Comparison of ENCODE assay signal across 30 cellular contexts in genomic region chr18:23493654-23494053, GRCh38.
"Had no signal": no experiment of that assay in that cellular context is flagged by ENCODE, and none has a peak within 500 bp of the region (broad histone marks: within the 10 kb centered on the region; RNA-seq: fewer than 3 reads in every experiment).

No MANE protein-coding gene starts in this region.

- H3K27ac Mint-ChIP-seq: activated CD4-positive, alpha-beta memory T cell treated with anti-CD3 and anti-CD28 coated beads, Interleukin-2, amount 10 ng/mL, durations not matched to agents 7 days and 5 days; activated CD4-positive, alpha-beta T cell treated with anti-CD3 and anti-CD28 coated beads, Interleukin-2, amount 10 ng/mL, durations not matched to agents 7 days and 5 days; activated T-cell treated with anti-CD3 and anti-CD28 coated beads, Interleukin-2, amount 50 U/mL, for 24 hours; activated T-helper 17 cell treated with anti-CD3 and anti-CD28 coated beads, Interleukin-2, amount 50 U/mL, for 72 hours; mesothelial cell of epicardium; stimulated activated naive CD8-positive, alpha-beta T cell treated with anti-CD3 and anti-CD28 coated beads, Interleukin-15, Interleukin-2, amounts not matched to agents 100 ng/mL and 50 ng/mL, for 24 hours; T-helper 17 cell; type B pancreatic cell; WTC11 had no signal

- H3K27me3 Mint-ChIP-seq: activated CD4-positive, alpha-beta memory T cell treated with anti-CD3 and anti-CD28 coated beads, Interleukin-2, amount 10 ng/mL, durations not matched to agents 7 days and 5 days; activated CD4-positive, alpha-beta T cell treated with anti-CD3 and anti-CD28 coated beads, Interleukin-2, amount 10 ng/mL, durations not matched to agents 7 days and 5 days; activated T-cell treated with anti-CD3 and anti-CD28 coated beads, Interleukin-2, amount 50 U/mL, for 24 hours; activated T-helper 17 cell treated with anti-CD3 and anti-CD28 coated beads, Interleukin-2, amount 50 U/mL, for 72 hours; naive B cell; stimulated activated naive CD8-positive, alpha-beta T cell treated with anti-CD3 and anti-CD28 coated beads, Interleukin-15, Interleukin-2, amounts not matched to agents 100 ng/mL and 50 ng/mL, for 24 hours; T-helper 17 cell; type B pancreatic cell had no signal

- H3K4me3 ChIP-seq: coronary artery, dorsolateral prefrontal cortex, gastroesophageal sphincter, hepatocyte, spleen, vagina had no signal

- H3K27ac ChIP-seq: brain microvascular endothelial cell, coronary artery, dorsolateral prefrontal cortex, gastroesophageal sphincter, hepatocyte, spleen, vagina had no signal

- DNase-seq: activated CD4-positive, alpha-beta memory T cell treated with anti-CD3 and anti-CD28 coated beads, Interleukin-2, amount 10 ng/mL, durations not matched to agents 7 days and 5 days; activated CD4-positive, alpha-beta T cell treated with anti-CD3 and anti-CD28 coated beads for 1 hour; activated CD4-positive, alpha-beta T cell treated with anti-CD3 and anti-CD28 coated beads, Interleukin-2, amount 10 ng/mL, durations not matched to agents 7 days and 5 days; activated CD8-positive, alpha-beta memory T cell treated with anti-CD3 and anti-CD28 coated beads, Interleukin-2, amount 50 U/mL, for 48 hours; activated gamma-delta T cell treated with Interleukin-2 at 50 U/mL for 16 hours; activated naive CD4-positive, alpha-beta T cell treated with anti-CD3 and anti-CD28 coated beads, Interleukin-2, amount 50 U/mL, for 16 hours; activated T-cell treated with anti-CD3 and anti-CD28 coated beads, Interleukin-2, amount 50 U/mL, for 24 hours; amniotic stem cell; brain microvascular endothelial cell; dorsolateral prefrontal cortex; effector memory CD4-positive, alpha-beta T cell; kidney; left colon; mammary epithelial cell; naive B cell; nucleus accumbens; right cardiac atrium; spleen; substantia nigra; T-helper 17 cell; T1000 had no signal

- H3K4me1 ChIP-seq: vagina had no signal

- H3K36me3 Mint-ChIP-seq: type B pancreatic cell, WTC11 had no signal

- H3K9me3 ChIP-seq: gastroesophageal sphincter, vagina had no signal

- H3K9me3 Mint-ChIP-seq: activated CD4-positive, alpha-beta memory T cell treated with anti-CD3 and anti-CD28 coated beads, Interleukin-2, amount 10 ng/mL, durations not matched to agents 7 days and 5 days; activated T-cell treated with anti-CD3 and anti-CD28 coated beads, Interleukin-2, amount 50 U/mL, for 24 hours; activated T-helper 17 cell treated with anti-CD3 and anti-CD28 coated beads, Interleukin-2, amount 50 U/mL, for 72 hours; stimulated activated naive CD8-positive, alpha-beta T cell treated with anti-CD3 and anti-CD28 coated beads, Interleukin-15, Interleukin-2, amounts not matched to agents 100 ng/mL and 50 ng/mL, for 24 hours had no signal

- H2AFZ ChIP-seq: hepatocyte had no signal

- H3K79me2 ChIP-seq: hepatocyte had no signal

- H3K27me3 ChIP-seq: brain microvascular endothelial cell, dorsolateral prefrontal cortex, gastroesophageal sphincter, hepatocyte, spleen, vagina had no signal

- ATAC-seq: activated T-helper 17 cell treated with anti-CD3 and anti-CD28 coated beads, Interleukin-2, amount 50 U/mL, for 72 hours; gastroesophageal sphincter; left colon; right cardiac atrium; T-helper 17 cell; WTC11 had no signal

- H3K4me1 Mint-ChIP-seq: activated T-helper 17 cell treated with anti-CD3 and anti-CD28 coated beads, Interleukin-2, amount 50 U/mL, for 72 hours; mesothelial cell of epicardium; WTC11 had no signal

- H3K4me3 Mint-ChIP-seq: activated CD4-positive, alpha-beta memory T cell treated with anti-CD3 and anti-CD28 coated beads, Interleukin-2, amount 10 ng/mL, durations not matched to agents 7 days and 5 days; activated CD4-positive, alpha-beta T cell treated with anti-CD3 and anti-CD28 coated beads, Interleukin-2, amount 10 ng/mL, durations not matched to agents 7 days and 5 days; activated T-cell treated with anti-CD3 and anti-CD28 coated beads, Interleukin-2, amount 50 U/mL, for 24 hours; activated T-helper 17 cell treated with anti-CD3 and anti-CD28 coated beads, Interleukin-2, amount 50 U/mL, for 72 hours; mesothelial cell of epicardium; stimulated activated naive CD8-positive, alpha-beta T cell treated with anti-CD3 and anti-CD28 coated beads, Interleukin-15, Interleukin-2, amounts not matched to agents 100 ng/mL and 50 ng/mL, for 24 hours; T-helper 17 cell; type B pancreatic cell; WTC11 had no signal

- H3K4me2 ChIP-seq: hepatocyte had no signal

- H3K36me3 ChIP-seq: brain microvascular endothelial cell, gastroesophageal sphincter, spleen, vagina had no signal
